9 cellular contexts compared by ENCODE assay signal in genomic region chr3:169668957-169669681, GRCh38. TPM values are rescaled to one million over a fixed set of nuclear protein-coding genes. Genes with fewer than 3 reads are reported as not detected.
A peak's percentile ranks its signal among the peaks of the same experiment; 100 is the strongest.
DNase-seq lines count a peak whose midpoint lies in the region; ATAC-seq and TF ChIP-seq lines count a peak whose summit lies in the region.
"Had no signal": no experiment of that assay in that cellular context is flagged by ENCODE, and none has a peak within 500 bp of the region (broad histone marks: within the 10 kb centered on the region; RNA-seq: fewer than 3 reads in every experiment).

No MANE protein-coding gene starts in this region.

- H3K36me3 ChIP-seq in aorta (ENCODE audit: control insufficient read depth in 1 of 2, insufficient read depth in 2 of 2, low read length in 1 of 2) = no peaks in the 10 kb centered on the region

- peaks cover 100% of the 10 kb centered on the region for H3K27me3 Mint-ChIP-seq in CD4-positive, alpha-beta T cell
- H3K27me3 Mint-ChIP-seq in activated CD8-positive, alpha-beta T cell treated with anti-CD3 and anti-CD28 coated beads for 36 hours = peaks cover 66% of the 10 kb centered on the region
- peaks cover 56 to 66% of the 10 kb centered on the region in 2 donors for H3K27me3 Mint-ChIP-seq in natural killer cell treated with Interleukin-12 subunit alpha and Interleukin-12 subunit beta and Interleukin-15 and Interleukin-18, amount 100 ng/mL, for 72 hours

- peak; percentile 59 for ATAC-seq in CD4-positive, alpha-beta T cell (ENCODE audit: poor library complexity)
- ATAC-seq in GM19043 (IDR thresholded peaks at IDR 0.05; ENCODE audit: low read depth, unreplicated experiment) (peak; percentile 71), HG03135 (IDR thresholded peaks at IDR 0.05; ENCODE audit: unreplicated experiment) (peak; percentile 82), aorta (ENCODE audit: low FRiP score) (peak; percentile 96)
- peak; percentile 90 for ATAC-seq in activated CD8-positive, alpha-beta T cell treated with anti-CD3 and anti-CD28 coated beads for 36 hours
- ATAC-seq in natural killer cell treated with Interleukin-12 subunit alpha and Interleukin-12 subunit beta and Interleukin-15 and Interleukin-18, amount 100 ng/mL, for 72 hours = peak; percentile 74 to 79

- no peaks in the 10 kb centered on the region for H3K4me1 ChIP-seq in aorta (ENCODE audit: control insufficient read depth in 1 of 2, insufficient read depth in 2 of 2, low read length in 2 of 2)

- intact Hi-C loops in CD4-positive, alpha-beta T cell (cut with DNase I, micrococcal nuclease) = loop anchor here (5.0 to 10.0 kb wide), 2 partner anchors 522 to 524 kb away; no protein-coding TSS in a partner anchor
- intact Hi-C loops in activated CD8-positive, alpha-beta T cell treated with anti-CD3 and anti-CD28 coated beads for 36 hours (cut with micrococcal nuclease) = loop anchor here (2.0 kb wide), 1 partner anchor 520 kb away; no protein-coding TSS in a partner anchor
- intact Hi-C loops in aorta (cut with DNase I) = loop anchor here (5.0 to 10.0 kb wide), 6 partner anchors 98 to 627 kb away; partner anchors contain the start of genes ACTRT3 (in 1 of the 2) and TERC (in 1 of the 2)

- POLR2A ChIA-PET in CD4-positive, alpha-beta T cell (lab: Charles Lee) = no interaction called here
- POLR2A ChIA-PET in activated CD8-positive, alpha-beta T cell treated with anti-CD3 and anti-CD28 coated beads for 36 hours (lab: Charles Lee) = interaction anchor here (0.5 kb wide), 1 partner anchor 52 kb away, joined by 3 read pairs; no protein-coding TSS in a partner anchor

- H3K9me3 ChIP-seq in CD4-positive, alpha-beta T cell (ENCODE audit: control insufficient read depth, low read length) = no peaks in the 10 kb centered on the region
- H3K9me3 ChIP-seq in aorta (ENCODE audit: control insufficient read depth, low read length) = peaks cover 1% of the 10 kb centered on the region

- peaks cover 5% of the 10 kb centered on the region for H3K9me3 Mint-ChIP-seq in CD4-positive, alpha-beta T cell
- H3K9me3 Mint-ChIP-seq in activated CD8-positive, alpha-beta T cell treated with anti-CD3 and anti-CD28 coated beads for 36 hours = peaks cover 10% of the 10 kb centered on the region
- no peaks in the 10 kb centered on the region for H3K9me3 Mint-ChIP-seq in natural killer cell treated with Interleukin-12 subunit alpha and Interleukin-12 subunit beta and Interleukin-15 and Interleukin-18, amount 100 ng/mL, for 72 hours

- H3K27ac ChIP-seq in CD4-positive, alpha-beta T cell (ENCODE audit: low read depth, low read length) = no peak overlapping the region
- peak overlapping the region in 1 of 2 donors; percentile 24 for H3K27ac ChIP-seq in aorta (ENCODE audit: low read depth in 1 of 2, low read length in 2 of 2)

- H3K4me3 ChIP-seq in fibroblast of the aortic adventitia (ENCODE audit: low read depth, low read length) = peak overlapping the region; percentile 73
- peak overlapping the region; percentile 31 to 64 for H3K4me3 ChIP-seq in aorta (ENCODE audit: low read length in 2 of 2)

- H3K4me1 Mint-ChIP-seq in CD4-positive, alpha-beta T cell (ENCODE audit: low read depth) = peaks cover 35% of the 10 kb centered on the region
- peaks cover 13% of the 10 kb centered on the region for H3K4me1 Mint-ChIP-seq in activated CD8-positive, alpha-beta T cell treated with anti-CD3 and anti-CD28 coated beads for 36 hours (ENCODE audit: low read depth)
- peaks cover 2 to 6% of the 10 kb centered on the region in 2 donors for H3K4me1 Mint-ChIP-seq in natural killer cell treated with Interleukin-12 subunit alpha and Interleukin-12 subunit beta and Interleukin-15 and Interleukin-18, amount 100 ng/mL, for 72 hours (ENCODE audit: low read depth in 2 of 2)

- CTCF ChIA-PET in CD4-positive, alpha-beta T cell (lab: Charles Lee) = interaction anchor here (0.8 kb wide), 1 partner anchor 55 kb away, joined by 3 read pairs; no protein-coding TSS in a partner anchor
- CTCF ChIA-PET in activated CD8-positive, alpha-beta T cell treated with anti-CD3 and anti-CD28 coated beads for 36 hours (lab: Charles Lee) = interaction anchor here (0.6 to 4.1 kb wide), 26 partner anchors 8 to 919 kb away, joined by 3 to 52 read pairs (median 4); no protein-coding TSS in a partner anchor

- no peak overlapping the region for H3K27ac Mint-ChIP-seq in CD4-positive, alpha-beta T cell
- no peak overlapping the region for H3K27ac Mint-ChIP-seq in activated CD8-positive, alpha-beta T cell treated with anti-CD3 and anti-CD28 coated beads for 36 hours
- H3K27ac Mint-ChIP-seq in natural killer cell treated with Interleukin-12 subunit alpha and Interleukin-12 subunit beta and Interleukin-15 and Interleukin-18, amount 100 ng/mL, for 72 hours = no peak overlapping the region

- no peak for TF ChIP-seq CTCF in CD4-positive, alpha-beta T cell (IDR thresholded peaks at IDR 0.05)
- TF ChIP-seq CTCF in activated CD8-positive, alpha-beta T cell treated with anti-CD3 and anti-CD28 coated beads for 36 hours (IDR thresholded peaks at IDR 0.05) = peak; percentile 63
- TF ChIP-seq CTCF in fibroblast of the aortic adventitia (IDR thresholded peaks at IDR 0.05; ENCODE audit: insufficient read depth, low read length) = peak; percentile 83

- no peak overlapping the region for H3K4me3 Mint-ChIP-seq in CD4-positive, alpha-beta T cell
- H3K4me3 Mint-ChIP-seq in activated CD8-positive, alpha-beta T cell treated with anti-CD3 and anti-CD28 coated beads for 36 hours = peak overlapping the region; percentile 44
- peak overlapping the region; percentile 50 for H3K4me3 Mint-ChIP-seq in natural killer cell treated with Interleukin-12 subunit alpha and Interleukin-12 subunit beta and Interleukin-15 and Interleukin-18, amount 100 ng/mL, for 72 hours

- 0 to 1% methylated on average over 44 to 45 of the region's 45 CpGs for WGBS in aorta, 2 donors

- peak in 1 of 10 experiments; percentile 34 for DNase-seq in CD4-positive, alpha-beta T cell
- DNase-seq in NCI-H2196 (lab: John Stamatoyannopoulos, UW; ENCODE audit: unreplicated experiment) (peak; percentile 87), fibroblast of the aortic adventitia (ENCODE audit: low read depth) (peak; percentile 71), aorta (peak; percentile 82 to 94)
- DNase-seq in activated CD8-positive, alpha-beta T cell treated with anti-CD3 and anti-CD28 coated beads for 36 hours = peak; percentile 66
- no peak for DNase-seq in natural killer cell treated with Interleukin-12 subunit alpha and Interleukin-12 subunit beta and Interleukin-15 and Interleukin-18, amount 100 ng/mL, for 72 hours (ENCODE audit: low spot score)

- no peaks in the 10 kb centered on the region for H3K36me3 Mint-ChIP-seq in CD4-positive, alpha-beta T cell (ENCODE audit: low read depth)
- H3K36me3 Mint-ChIP-seq in activated CD8-positive, alpha-beta T cell treated with anti-CD3 and anti-CD28 coated beads for 36 hours (ENCODE audit: low read depth) = no peaks in the 10 kb centered on the region
- peaks cover 16% of the 10 kb centered on the region for H3K36me3 Mint-ChIP-seq in natural killer cell treated with Interleukin-12 subunit alpha and Interleukin-12 subunit beta and Interleukin-15 and Interleukin-18, amount 100 ng/mL, for 72 hours

- peaks cover 88% of the 10 kb centered on the region for H3K27me3 ChIP-seq in CD4-positive, alpha-beta T cell (ENCODE audit: control insufficient read depth, insufficient read depth, low read length)
- H3K27me3 ChIP-seq in aorta (ENCODE audit: control insufficient read depth in 1 of 2, insufficient read depth in 2 of 2, low read length in 1 of 2) = no peaks in the 10 kb centered on the region

RNA-seq across cellular contexts. Expression of gene MECOM, which starts 5.6 kb away (rescaled TPM):
- total RNA-seq in CD4-positive, alpha-beta T cell = not detected
- not detected for total RNA-seq in activated CD8-positive, alpha-beta T cell treated with anti-CD3 and anti-CD28 coated beads for 36 hours
- total RNA-seq in fibroblast of the aortic adventitia (ENCODE audit: low replicate concordance) (10.1 and 44.3 TPM in 2 replicates), aorta (10 to 100 TPM; 36.5 to 73.7 TPM)
- total RNA-seq in natural killer cell treated with Interleukin-12 subunit alpha and Interleukin-12 subunit beta and Interleukin-15 and Interleukin-18, amount 100 ng/mL, for 72 hours = not detected
- 10 to 100 TPM in 1 of 2 donors, 1 to 10 TPM in 1; 9.8 to 11.9 TPM for polyA plus RNA-seq in aorta
- total RNA-seq: T-helper 2 cell treated with Interferon-gamma antibody and Interleukin-4, amounts not matched to agents 100 ng/mL and 5 ng/mL, for 36 hours had no signal

Comparison
In these comparisons a context has a peak if more than half of its experiments do, and no peak if none do; other contexts are left out.
1. RNA of gene MECOM, which starts 5.6 kb away (total RNA-seq): 36.5 to 73.7 TPM in aorta and 10.1 to 44.3 TPM in fibroblast of the aortic adventitia; not detected in CD4-positive, alpha-beta T cell, not detected in activated CD8-positive, alpha-beta T cell treated with anti-CD3 and anti-CD28 coated beads for 36 hours and not detected in natural killer cell treated with Interleukin-12 subunit alpha and Interleukin-12 subunit beta and Interleukin-15 and Interleukin-18, amount 100 ng/mL, for 72 hours; every median in the first group is over 10 times any median in the second.
2. Peak in every context shown above with its lines, with median percentiles within 50 percentile points of each other: ATAC-seq.